In genomic region chr20:1528811-1529210, GRCh38 we compare ENCODE assay signal across 29 cellular contexts. TPM values are rescaled to one million over a fixed set of nuclear protein-coding genes. Genes with fewer than 3 reads are reported as not detected.
DNase-seq lines count a peak whose midpoint lies in the region; ATAC-seq, FAIRE-seq and TF ChIP-seq lines count a peak whose summit lies in the region.
"Had no signal": no experiment of that assay in that cellular context is flagged by ENCODE, and none has a peak within 500 bp of the region (broad histone marks: within the 10 kb centered on the region; RNA-seq: fewer than 3 reads in every experiment).

No MANE protein-coding gene starts in this region.

- intact Hi-C loops in PC-9 (cut with micrococcal nuclease; ENCODE audit: unreplicated experiment), result no loop called here

- TF ChIP-seq CTCF in PC-9 (conservative IDR thresholded peaks at IDR 0.05) (no peak), fibroblast of pulmonary artery (IDR thresholded peaks at IDR 0.05; ENCODE audit: low read length, missing control alignments) (no peak), glutamatergic neuron (IDR thresholded peaks at IDR 0.05; ENCODE audit: partially characterized antibody, unreplicated experiment) (no peak)

- peak overlapping the region; percentile 25; the same call in 1 of the 2 replicates for H3K27ac ChIP-seq in PC-9
- H3K27ac ChIP-seq: brain microvascular endothelial cell, coronary artery, heart right ventricle had no signal

- no peak for ATAC-seq in activated CD8-positive, alpha-beta memory T cell treated with anti-CD3 and anti-CD28 coated beads, Interleukin-2, amount 10 ng/mL, durations not matched to agents 7 days and 5 days
- no peak for ATAC-seq in GM21576 (IDR thresholded peaks at IDR 0.05; ENCODE audit: unreplicated experiment)
- ATAC-seq in activated T-helper 17 cell treated with anti-CD3 and anti-CD28 coated beads, Interleukin-2, amount 50 U/mL, for 72 hours (replicated peaks), result no peak
- ATAC-seq: activated naive CD8-positive, alpha-beta T cell treated with anti-CD3 and anti-CD28 coated beads, Interleukin-2, amount 50 U/mL, for 24 hours; heart right ventricle had no signal

- no peaks in the 10 kb centered on the region for H4K20me1 ChIP-seq in PC-9 (ENCODE audit: insufficient read depth)

- no peaks in the 10 kb centered on the region for H3K79me2 ChIP-seq in PC-9 (ENCODE audit: low read depth)

- POLR2A ChIA-PET in PC-9 (lab: Charles Lee; ENCODE audit: unreplicated experiment), result no interaction called here

- peaks cover 32% of the 10 kb centered on the region for H3K27me3 Mint-ChIP-seq in activated CD8-positive, alpha-beta memory T cell treated with anti-CD3 and anti-CD28 coated beads, Interleukin-2, amount 10 ng/mL, durations not matched to agents 7 days and 5 days
- no peaks in the 10 kb centered on the region for H3K27me3 Mint-ChIP-seq in activated T-helper 17 cell treated with anti-CD3 and anti-CD28 coated beads, Interleukin-2, amount 50 U/mL, for 72 hours
- no peaks in the 10 kb centered on the region for H3K27me3 Mint-ChIP-seq in glutamatergic neuron (ENCODE audit: unreplicated experiment)
- H3K27me3 Mint-ChIP-seq: activated naive CD8-positive, alpha-beta T cell treated with anti-CD3 and anti-CD28 coated beads, Interleukin-2, amount 50 U/mL, for 24 hours had no signal

- H3K9me2 ChIP-seq in PC-9 (ENCODE audit: insufficient read depth), result no peaks in the 10 kb centered on the region

- H3K4me1 Mint-ChIP-seq in activated CD8-positive, alpha-beta memory T cell treated with anti-CD3 and anti-CD28 coated beads, Interleukin-2, amount 10 ng/mL, durations not matched to agents 7 days and 5 days, result no peaks in the 10 kb centered on the region
- no peaks in the 10 kb centered on the region for H3K4me1 Mint-ChIP-seq in activated T-helper 17 cell treated with anti-CD3 and anti-CD28 coated beads, Interleukin-2, amount 50 U/mL, for 72 hours
- no peaks in the 10 kb centered on the region for H3K4me1 Mint-ChIP-seq in glutamatergic neuron (ENCODE audit: low read depth, unreplicated experiment)
- H3K4me1 Mint-ChIP-seq: endodermal cell, neural crest cell had no signal

- peaks cover 8% of the 10 kb centered on the region; the same call in 1 of the 2 replicates for H3K4me1 ChIP-seq in PC-9 (replicated peaks; ENCODE audit: insufficient read depth)

- H3K36me3 ChIP-seq in PC-9 (ENCODE audit: low read depth), result no peaks in the 10 kb centered on the region
- H3K36me3 ChIP-seq: brain microvascular endothelial cell, heart right ventricle had no signal

- CTCF ChIA-PET in PC-9 (lab: Charles Lee), result no interaction called here
- CTCF ChIA-PET in activated CD8-positive, alpha-beta memory T cell treated with anti-CD3 and anti-CD28 coated beads, Interleukin-2, amount 10 ng/mL, durations not matched to agents 7 days and 5 days (lab: Charles Lee), result interaction anchor here (3.6 kb wide), 1 partner anchor 25 kb away, joined by 10 read pairs; no protein-coding TSS in a partner anchor

- H3K4me3 Mint-ChIP-seq in activated CD8-positive, alpha-beta memory T cell treated with anti-CD3 and anti-CD28 coated beads, Interleukin-2, amount 10 ng/mL, durations not matched to agents 7 days and 5 days, result no peak overlapping the region
- no peak overlapping the region for H3K4me3 Mint-ChIP-seq in activated T-helper 17 cell treated with anti-CD3 and anti-CD28 coated beads, Interleukin-2, amount 50 U/mL, for 72 hours
- H3K4me3 Mint-ChIP-seq in glutamatergic neuron (ENCODE audit: unreplicated experiment), result no peak overlapping the region
- H3K4me3 Mint-ChIP-seq: activated naive CD8-positive, alpha-beta T cell treated with anti-CD3 and anti-CD28 coated beads, Interleukin-2, amount 50 U/mL, for 24 hours; CD4-positive, CD25-positive, alpha-beta regulatory T cell; endodermal cell; H9; neural crest cell had no signal

- BruUV-seq in PC-9 (replicated peaks; lab: Mats Ljungman, UMichigan), result no TSS peak

- H3K4me2 ChIP-seq in PC-9, result no peak overlapping the region

- H3F3A ChIP-seq in PC-9 (ENCODE audit: insufficient read depth, low read depth), result peaks cover 20% of the 10 kb centered on the region; the same call in 1 of the 2 replicates

- H3K9me3 ChIP-seq in PC-9 (ENCODE audit: insufficient read depth, low read depth), result no peaks in the 10 kb centered on the region; the same call in 1 of the 2 replicates

- peak; percentile 60 for DNase-seq in EL
- peak; percentile 21 for DNase-seq in HTR-8/SVneo (ENCODE audit: insufficient read length, low spot score)
- peak in 1 of 2 experiments; percentile 55 for DNase-seq in PC-9
- DNase-seq in fibroblast of pulmonary artery (ENCODE audit: low read depth), result peak; percentile 26
- no peak for DNase-seq in activated CD8-positive, alpha-beta memory T cell treated with anti-CD3 and anti-CD28 coated beads, Interleukin-2, amount 10 ng/mL, durations not matched to agents 7 days and 5 days
- no peak for DNase-seq in glutamatergic neuron
- DNase-seq: activated CD4-positive, alpha-beta T cell treated with anti-CD3 and anti-CD28 coated beads, Interleukin-2, amount 50 U/mL, for 48 hours; activated gamma-delta T cell; activated naive CD8-positive, alpha-beta T cell treated with anti-CD3 and anti-CD28 coated beads, Interleukin-2, amount 50 U/mL, for 24 hours; brain microvascular endothelial cell; CD4-positive, CD25-positive, alpha-beta regulatory T cell; DMS 273 treated with DMSO at 0.1 percent for 48 hours; endodermal cell; GF-D8; H9; heart right ventricle; NCI-H1105; NCI-H2029 treated with DMSO at 0.1 percent for 48 hours; NCI-H446; RPMI8226; stimulated activated CD4-positive, alpha-beta T cell treated with anti-CD3 and anti-CD28 coated beads, Interleukin-1b, Interleukin-23, amount 100 ng/mL, for 48 hours had no signal

- peak; percentile 86 for FAIRE-seq in HTR-8/SVneo (lab: Jason Lieb, UNC)

- H3K27me3 ChIP-seq in PC-9 (ENCODE audit: insufficient read depth, low read depth), result no peaks in the 10 kb centered on the region
- H3K27me3 ChIP-seq: brain microvascular endothelial cell had no signal

- peaks cover 2% of the 10 kb centered on the region for H3K9me3 Mint-ChIP-seq in activated CD8-positive, alpha-beta memory T cell treated with anti-CD3 and anti-CD28 coated beads, Interleukin-2, amount 10 ng/mL, durations not matched to agents 7 days and 5 days (ENCODE audit: low read depth)
- H3K9me3 Mint-ChIP-seq in activated T-helper 17 cell treated with anti-CD3 and anti-CD28 coated beads, Interleukin-2, amount 50 U/mL, for 72 hours, result no peaks in the 10 kb centered on the region
- peaks cover 3% of the 10 kb centered on the region for H3K9me3 Mint-ChIP-seq in glutamatergic neuron (ENCODE audit: unreplicated experiment)
- H3K9me3 Mint-ChIP-seq: activated naive CD8-positive, alpha-beta T cell treated with anti-CD3 and anti-CD28 coated beads, Interleukin-2, amount 50 U/mL, for 24 hours; endodermal cell had no signal

- H2AFZ ChIP-seq in PC-9, result no peak overlapping the region

- H3K27ac Mint-ChIP-seq in activated CD8-positive, alpha-beta memory T cell treated with anti-CD3 and anti-CD28 coated beads, Interleukin-2, amount 10 ng/mL, durations not matched to agents 7 days and 5 days, result no peak overlapping the region
- H3K27ac Mint-ChIP-seq in activated T-helper 17 cell treated with anti-CD3 and anti-CD28 coated beads, Interleukin-2, amount 50 U/mL, for 72 hours, result no peak overlapping the region
- H3K27ac Mint-ChIP-seq in glutamatergic neuron (ENCODE audit: unreplicated experiment), result no peak overlapping the region
- H3K27ac Mint-ChIP-seq: activated naive CD8-positive, alpha-beta T cell treated with anti-CD3 and anti-CD28 coated beads, Interleukin-2, amount 50 U/mL, for 24 hours; CD4-positive, CD25-positive, alpha-beta regulatory T cell; endodermal cell; H9; progenitor cell of endocrine pancreas had no signal

- H3K4me3 ChIP-seq in PC-9 (no peak overlapping the region), fibroblast of pulmonary artery (replicated peaks; ENCODE audit: low read depth, low read length) (no peak overlapping the region)
- H3K4me3 ChIP-seq: coronary artery, heart right ventricle had no signal

- peaks cover 2% of the 10 kb centered on the region for H3K36me3 Mint-ChIP-seq in activated CD8-positive, alpha-beta memory T cell treated with anti-CD3 and anti-CD28 coated beads, Interleukin-2, amount 10 ng/mL, durations not matched to agents 7 days and 5 days
- no peaks in the 10 kb centered on the region for H3K36me3 Mint-ChIP-seq in activated T-helper 17 cell treated with anti-CD3 and anti-CD28 coated beads, Interleukin-2, amount 50 U/mL, for 72 hours (ENCODE audit: low read depth)
- no peaks in the 10 kb centered on the region for H3K36me3 Mint-ChIP-seq in glutamatergic neuron (ENCODE audit: unreplicated experiment)
- H3K36me3 Mint-ChIP-seq: CD4-positive, CD25-positive, alpha-beta regulatory T cell had no signal

RNA-seq across cellular contexts. Expression of gene SIRPD, which starts 28.7 kb away (rescaled TPM):
- 0.37 and 0.53 TPM in 2 replicates for total RNA-seq in PC-9 (2021)
- total RNA-seq in activated CD8-positive, alpha-beta memory T cell treated with anti-CD3 and anti-CD28 coated beads, Interleukin-2, amount 10 ng/mL, durations not matched to agents 7 days and 5 days, result under 1 TPM in 1 of 2 experiments, not detected in 1; 0.19 TPM
- not detected for total RNA-seq in activated T-helper 17 cell treated with anti-CD3 and anti-CD28 coated beads, Interleukin-2, amount 50 U/mL, for 72 hours
- total RNA-seq in glutamatergic neuron (ENCODE audit: unreplicated experiment), result not detected
- total RNA-seq: CD4-positive, CD25-positive, alpha-beta regulatory T cell; endodermal cell; H9; HT1080; lower leg skin; neural crest cell; progenitor cell of endocrine pancreas; temporal lobe had no signal

RNA-seq across cellular contexts. Expression of gene SIRPB2, which starts 37.6 kb away (rescaled TPM):
- total RNA-seq in PC-9 (2021) (4.5 and 7.1 TPM in 2 replicates), glutamatergic neuron (ENCODE audit: unreplicated experiment) (not detected)
- total RNA-seq in activated CD8-positive, alpha-beta memory T cell treated with anti-CD3 and anti-CD28 coated beads, Interleukin-2, amount 10 ng/mL, durations not matched to agents 7 days and 5 days, result not detected
- not detected for total RNA-seq in activated T-helper 17 cell treated with anti-CD3 and anti-CD28 coated beads, Interleukin-2, amount 50 U/mL, for 72 hours
- total RNA-seq: CD4-positive, CD25-positive, alpha-beta regulatory T cell; endodermal cell; H9; HT1080; neural crest cell; progenitor cell of endocrine pancreas had no signal

Comparison
In these comparisons a context has a peak if more than half of its experiments do, and no peak if none do; other contexts are left out.
1. DNase-seq: peak in EL (single experiment), HTR-8/SVneo (single experiment) and fibroblast of pulmonary artery (single experiment); none in activated CD8-positive, alpha-beta memory T cell treated with anti-CD3 and anti-CD28 coated beads, Interleukin-2, amount 10 ng/mL, durations not matched to agents 7 days and 5 days (single experiment) and glutamatergic neuron (single experiment).